In the genomic region with DNA sequence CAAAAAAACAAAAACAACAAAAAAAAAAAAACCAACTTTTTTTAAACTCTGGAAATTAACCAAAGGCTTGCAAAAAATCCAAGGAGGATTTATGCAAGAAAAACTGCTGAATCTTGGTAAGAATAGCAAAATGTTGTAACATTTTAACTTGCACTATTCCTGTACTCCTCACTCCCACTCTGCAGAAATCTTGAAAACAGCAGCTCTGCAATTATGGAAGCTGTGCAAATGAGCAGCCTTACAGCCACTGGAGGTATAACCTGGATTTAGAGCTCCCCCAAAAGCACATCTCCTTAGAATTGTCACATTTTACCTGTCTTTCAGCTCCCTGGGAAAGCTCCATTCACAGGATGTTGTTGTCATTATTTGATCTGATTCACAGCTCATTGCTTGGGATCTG, we compare ENCODE assay signal across 23 cellular contexts. TPM values are rescaled to one million over a fixed set of nuclear protein-coding genes. Genes with fewer than 3 reads are reported as not detected.
DNase-seq lines count a peak whose midpoint lies in the region; ATAC-seq and TF ChIP-seq lines count a peak whose summit lies in the region.
"Had no signal": no experiment of that assay in that cellular context is flagged by ENCODE, and none has a peak within 500 bp of the region (broad histone marks: within the 10 kb centered on the region; RNA-seq: fewer than 3 reads in every experiment).

No MANE protein-coding gene starts in this region.

- no peak for TF ChIP-seq CTCF in SU-DHL-6 (IDR thresholded peaks at IDR 0.05; ENCODE audit: insufficient read depth, low read length, poor library complexity, severe bottlenecking)

- no peaks in the 10 kb centered on the region for H3K36me3 Mint-ChIP-seq in effector memory CD8-positive, alpha-beta T cell (ENCODE audit: insufficient read depth)

- H3K79me2 ChIP-seq in SU-DHL-6 (ENCODE audit: insufficient read depth, low read length), result no peaks in the 10 kb centered on the region

- no peaks in the 10 kb centered on the region for H3K27me3 ChIP-seq in SU-DHL-6 (ENCODE audit: low read length)
- H3K27me3 ChIP-seq: BE2C, MG63 had no signal

- no peak overlapping the region for H3K27ac Mint-ChIP-seq in effector memory CD8-positive, alpha-beta T cell
- H3K27ac Mint-ChIP-seq: CD4-positive, alpha-beta T cell; GM23338; H9; HFFc6 had no signal

- H3K4me3 Mint-ChIP-seq in effector memory CD8-positive, alpha-beta T cell, result no peak overlapping the region
- H3K4me3 Mint-ChIP-seq: CD4-positive, alpha-beta T cell; GM23338; H9; HFFc6 had no signal

- H3K9me3 ChIP-seq in SU-DHL-6 (ENCODE audit: insufficient read depth, low read length), result peaks cover 39% of the 10 kb centered on the region
- H3K9me3 ChIP-seq: MG63 had no signal

- no peak overlapping the region for H3K9ac ChIP-seq in SU-DHL-6 (ENCODE audit: low read length)
- H3K9ac ChIP-seq: SK-N-SH had no signal

- ATAC-seq in left cardiac atrium, result peak; percentile 44 to 47
- ATAC-seq in effector memory CD8-positive, alpha-beta T cell (replicated peaks), result no peak
- ATAC-seq in activated CD4-positive, CD25-positive, alpha-beta regulatory T cell treated with anti-CD3 and anti-CD28 coated beads, Interleukin-2, amount 50 U/mL, for 24 hours, result no peak
- ATAC-seq: GM23338 had no signal

- 0 out of 2 replicates have a peak, but pooled peaks cover 5% of the 10 kb centered on the region for H3K36me3 ChIP-seq in SU-DHL-6 (ENCODE audit: low read length)
- H3K36me3 ChIP-seq: BE2C, MG63 had no signal

- 0 out of 2 replicates have a peak overlapping the region, but pooled peaks have one; percentile 26 for H3K27ac ChIP-seq in SU-DHL-6 (ENCODE audit: low read depth, low read length)

- H2AFZ ChIP-seq in SU-DHL-6 (ENCODE audit: low read depth, low read length, severe bottlenecking), result no peak overlapping the region
- H2AFZ ChIP-seq: GM23338 had no signal

- no peaks in the 10 kb centered on the region for H4K20me1 ChIP-seq in SU-DHL-6 (ENCODE audit: low read depth, low read length)

- no peaks in the 10 kb centered on the region for H3F3A ChIP-seq in SU-DHL-6 (ENCODE audit: insufficient read depth)

- DNase-seq in left cardiac atrium, result no peak
- no peak for DNase-seq in cardiac septum (ENCODE audit: low spot score)
- DNase-seq in left kidney (ENCODE audit: low read depth, low spot score), result peak; percentile 0
- no peak for DNase-seq in C1 segment of cervical spinal cord (lab: John Stamatoyannopoulos, UW)
- DNase-seq in effector memory CD8-positive, alpha-beta T cell, result no peak
- DNase-seq: 8988T; ACHN; BE2C; CD4-positive, alpha-beta T cell; H9; HFFc6; KG1; MG63; NCI-H1048; NCI-H1417; NCI-H1694; NCI-H2029 treated with DMSO at 0.1 percent for 48 hours; NCI-H446 treated with DMSO at 0.1 percent for 48 hours; NCI-H526 treated with DMSO at 0.1 percent for 48 hours; SK-N-SH had no signal

- peaks cover 0 to 6% of the 10 kb centered on the region in 2 donors for H3K27me3 Mint-ChIP-seq in effector memory CD8-positive, alpha-beta T cell
- H3K27me3 Mint-ChIP-seq: CD4-positive, alpha-beta T cell had no signal

- no peaks in the 10 kb centered on the region for H3K9me2 ChIP-seq in SU-DHL-6 (replicated peaks; ENCODE audit: insufficient read depth, low read length)
- H3K9me2 ChIP-seq: SK-N-SH had no signal

- H3K4me3 ChIP-seq in SU-DHL-6 (ENCODE audit: insufficient read depth, low read length, poor library complexity, severe bottlenecking), result no peak overlapping the region
- H3K4me3 ChIP-seq: GM23338, MG63 had no signal

- H3K4me2 ChIP-seq in SU-DHL-6 (ENCODE audit: low read depth, low read length, poor library complexity, severe bottlenecking), result no peak overlapping the region
- H3K4me2 ChIP-seq: GM23338, SK-N-SH had no signal

- intact Hi-C loops in left cardiac atrium (cut with DNase I), result no loop called here
- intact Hi-C loops in cardiac septum (cut with DNase I), result no loop called here

- no peaks in the 10 kb centered on the region for H3K4me1 Mint-ChIP-seq in effector memory CD8-positive, alpha-beta T cell (ENCODE audit: low read depth in 2 of 2)
- H3K4me1 Mint-ChIP-seq: GM23338, H9 had no signal

- peaks cover 0 to 1% of the 10 kb centered on the region in 2 donors for H3K9me3 Mint-ChIP-seq in effector memory CD8-positive, alpha-beta T cell

RNA-seq across cellular contexts. Expression of a gene that starts 41.8 kb away (rescaled TPM):
- total RNA-seq in left cardiac atrium (under 1 TPM; 0.12 to 0.24 TPM), cardiac septum (0.24 TPM)

Comparison
In these comparisons a context has a peak if more than half of its experiments do, and no peak if none do; other contexts are left out.
1. ATAC-seq: peak in left cardiac atrium (2 of 2); none in effector memory CD8-positive, alpha-beta T cell (single experiment) and activated CD4-positive, CD25-positive, alpha-beta regulatory T cell treated with anti-CD3 and anti-CD28 coated beads, Interleukin-2, amount 50 U/mL, for 24 hours (0 of 2).